ENCODE assay signal across 16 cellular contexts in the genomic region with DNA sequence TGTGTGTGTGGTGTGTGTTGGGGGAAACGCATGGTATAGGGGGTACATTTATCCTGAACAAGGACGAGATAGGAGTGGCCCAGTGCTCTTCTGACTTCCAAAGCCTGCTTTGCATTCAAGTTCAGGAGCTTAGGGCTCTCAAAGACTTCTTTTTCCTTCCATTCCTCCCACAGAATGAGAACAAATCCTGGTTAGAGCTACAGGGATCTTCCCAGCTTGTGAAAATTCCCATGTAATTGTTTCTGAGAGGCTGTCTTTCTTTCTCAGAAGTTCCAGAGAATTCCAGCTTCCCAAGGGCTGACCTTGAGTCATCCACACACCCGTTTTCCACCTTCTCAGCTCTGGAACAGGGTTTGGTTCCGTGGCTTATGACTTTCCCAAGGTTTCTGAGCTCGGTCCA.
"Had no signal": no experiment of that assay in that cellular context is flagged by ENCODE, and none has a peak within 500 bp of the region (broad histone marks: within the 10 kb centered on the region; RNA-seq: fewer than 3 reads in every experiment).

No MANE protein-coding gene starts in this region.

- H3K27ac Mint-ChIP-seq: activated T-cell treated with anti-CD3 and anti-CD28 coated beads, Interleukin-2, amount 50 U/mL, for 24 hours; mesothelial cell of epicardium; neural progenitor cell; stimulated activated effector memory CD8-positive, alpha-beta T cell treated with anti-CD3 and anti-CD28 coated beads, Interleukin-12 subunit alpha, Interleukin-12 subunit beta, amount 100 ng/mL, for 72 hours; T-helper 1 cell treated with Interleukin-12 subunit alpha and Interleukin-12 subunit beta and Interleukin-4 antibody, amounts not matched to agents 30 μg/mL and 1 μg/mL, for 36 hours had no signal

- H3K27ac ChIP-seq: dorsolateral prefrontal cortex, esophagus muscularis mucosa, neural progenitor cell, pancreas, upper lobe of left lung had no signal

- ATAC-seq: activated naive CD4-positive, alpha-beta T cell treated with anti-CD3 and anti-CD28 coated beads, Interleukin-2, amount 50 U/mL, for 72 hours; gastrocnemius medialis; pancreas; stimulated activated effector memory CD8-positive, alpha-beta T cell treated with anti-CD3 and anti-CD28 coated beads, Interleukin-12 subunit alpha, Interleukin-12 subunit beta, amount 100 ng/mL, for 72 hours had no signal

- DNase-seq: activated CD4-positive, alpha-beta T cell treated with anti-CD3 and anti-CD28 coated beads, Interleukin-2, amount 50 U/mL, for 4 hours; activated effector memory CD4-positive, alpha-beta T cell treated with anti-CD3 and anti-CD28 coated beads, Interleukin-2, amount 50 U/mL, for 16 hours; activated T-cell treated with anti-CD3 and anti-CD28 coated beads, Interleukin-2, amount 50 U/mL, for 24 hours; amniotic stem cell; dorsolateral prefrontal cortex; gastrocnemius medialis; kidney; pancreas; small intestine; upper lobe of left lung had no signal

- H3K36me3 Mint-ChIP-seq: activated naive CD4-positive, alpha-beta T cell treated with anti-CD3 and anti-CD28 coated beads, Interleukin-2, amount 50 U/mL, for 72 hours; mesothelial cell of epicardium; neural progenitor cell; stimulated activated effector memory CD8-positive, alpha-beta T cell treated with anti-CD3 and anti-CD28 coated beads, Interleukin-12 subunit alpha, Interleukin-12 subunit beta, amount 100 ng/mL, for 72 hours had no signal

- H3K27me3 Mint-ChIP-seq: activated T-cell treated with anti-CD3 and anti-CD28 coated beads, Interleukin-2, amount 50 U/mL, for 24 hours had no signal

- H3K27me3 ChIP-seq: dorsolateral prefrontal cortex, esophagus muscularis mucosa, gastrocnemius medialis, neural progenitor cell, pancreas, upper lobe of left lung had no signal

- H3K36me3 ChIP-seq: esophagus muscularis mucosa, gastrocnemius medialis, neural progenitor cell, pancreas, upper lobe of left lung had no signal

- H3K4me1 ChIP-seq: pancreas had no signal

- H3K4me3 ChIP-seq: dorsolateral prefrontal cortex, esophagus muscularis mucosa, gastrocnemius medialis, neural progenitor cell, pancreas, upper lobe of left lung had no signal

- H3K4me3 Mint-ChIP-seq: activated T-cell treated with anti-CD3 and anti-CD28 coated beads, Interleukin-2, amount 50 U/mL, for 24 hours; mesothelial cell of epicardium; neural progenitor cell; stimulated activated effector memory CD8-positive, alpha-beta T cell treated with anti-CD3 and anti-CD28 coated beads, Interleukin-12 subunit alpha, Interleukin-12 subunit beta, amount 100 ng/mL, for 72 hours; T-helper 1 cell treated with Interleukin-12 subunit alpha and Interleukin-12 subunit beta and Interleukin-4 antibody, amounts not matched to agents 30 μg/mL and 1 μg/mL, for 36 hours had no signal

- H3K9me3 ChIP-seq: esophagus muscularis mucosa, gastrocnemius medialis, pancreas, upper lobe of left lung had no signal
